In genomic region chr4:15703439-15703838, GRCh38 we compare ENCODE assay signal across 8 cellular contexts. TPM values are rescaled to one million over a fixed set of nuclear protein-coding genes. Genes with fewer than 3 reads are reported as not detected.
A peak's percentile ranks its signal among the peaks of the same experiment; 100 is the strongest.
DNase-seq lines count a peak whose midpoint lies in the region; ATAC-seq lines count a peak whose summit lies in the region.

No MANE protein-coding gene starts in this region.

- peaks cover 9% of the 10 kb centered on the region for H3K27me3 Mint-ChIP-seq in activated naive CD8-positive, alpha-beta T cell

- H3K27ac Mint-ChIP-seq in activated naive CD8-positive, alpha-beta T cell, result no peak overlapping the region
- no peak overlapping the region for H3K27ac Mint-ChIP-seq in stimulated activated effector memory CD8-positive, alpha-beta T cell treated with anti-CD3 and anti-CD28 coated beads, Interleukin-12 subunit alpha, Interleukin-12 subunit beta, amount 100 ng/mL, for 72 hours

- no peaks in the 10 kb centered on the region for H3K36me3 Mint-ChIP-seq in activated naive CD8-positive, alpha-beta T cell
- H3K36me3 Mint-ChIP-seq in stimulated activated effector memory CD8-positive, alpha-beta T cell treated with anti-CD3 and anti-CD28 coated beads, Interleukin-12 subunit alpha, Interleukin-12 subunit beta, amount 100 ng/mL, for 72 hours, result no peaks in the 10 kb centered on the region

- intact Hi-C loops in left ventricle myocardium superior (cut with micrococcal nuclease), result loop anchor here (10.0 kb wide), 1 partner anchor 1871 kb away; the partner anchor contains the start of gene LAP3

- H3K9ac ChIP-seq in ES-I3 (ENCODE audit: low read depth, low read length), result peak overlapping the region; percentile 59; the same call in 1 of the 2 replicates

- H3K4me1 ChIP-seq in ES-I3 (ENCODE audit: insufficient read depth, low read length), result no peaks in the 10 kb centered on the region

- no peaks in the 10 kb centered on the region for H3K36me3 ChIP-seq in ES-I3 (ENCODE audit: insufficient read depth, low read length)

- peak; percentile 16 for ATAC-seq in left ventricle myocardium superior
- no peak for ATAC-seq in stimulated activated effector memory CD8-positive, alpha-beta T cell treated with anti-CD3 and anti-CD28 coated beads, Interleukin-12 subunit alpha, Interleukin-12 subunit beta, amount 100 ng/mL, for 72 hours

- DNase-seq in left ventricle myocardium superior, result no peak
- DNase-seq in stimulated activated effector memory CD8-positive, alpha-beta T cell treated with anti-CD3 and anti-CD28 coated beads, Interleukin-12 subunit alpha, Interleukin-12 subunit beta, amount 100 ng/mL, for 72 hours (ENCODE audit: low spot score in 2 of 2), result no peak
- no peak for DNase-seq in NCI-H1417 (lab: John Stamatoyannopoulos, UW)
- no peak for DNase-seq in activated CD4-positive, CD25-positive, alpha-beta regulatory T cell treated with anti-CD3 and anti-CD28 coated beads, Interleukin-2, amount 50 U/mL, for 72 hours
- no peak for DNase-seq in epidermal melanocyte (ENCODE audit: insufficient read length, low spot score)
- no peak for DNase-seq in activated CD8-positive, alpha-beta memory T cell treated with anti-CD3 and anti-CD28 coated beads for 24 hours

- H3K4me1 Mint-ChIP-seq in activated naive CD8-positive, alpha-beta T cell (ENCODE audit: low read depth), result peaks cover 12% of the 10 kb centered on the region
- H3K4me1 Mint-ChIP-seq in stimulated activated effector memory CD8-positive, alpha-beta T cell treated with anti-CD3 and anti-CD28 coated beads, Interleukin-12 subunit alpha, Interleukin-12 subunit beta, amount 100 ng/mL, for 72 hours, result peaks cover 19% of the 10 kb centered on the region

- H3K9me3 Mint-ChIP-seq in activated naive CD8-positive, alpha-beta T cell (ENCODE audit: low read depth), result no peaks in the 10 kb centered on the region
- H3K9me3 Mint-ChIP-seq in stimulated activated effector memory CD8-positive, alpha-beta T cell treated with anti-CD3 and anti-CD28 coated beads, Interleukin-12 subunit alpha, Interleukin-12 subunit beta, amount 100 ng/mL, for 72 hours, result no peaks in the 10 kb centered on the region

- H3K9me3 ChIP-seq in ES-I3 (ENCODE audit: control insufficient read depth, insufficient read depth, low read length), result no peaks in the 10 kb centered on the region

- H3K4me3 Mint-ChIP-seq in activated naive CD8-positive, alpha-beta T cell, result peak overlapping the region; percentile 82
- H3K4me3 Mint-ChIP-seq in stimulated activated effector memory CD8-positive, alpha-beta T cell treated with anti-CD3 and anti-CD28 coated beads, Interleukin-12 subunit alpha, Interleukin-12 subunit beta, amount 100 ng/mL, for 72 hours, result peak overlapping the region; percentile 75

RNA-seq across cellular contexts. Expression of gene BST1, which starts 0.6 kb away (rescaled TPM):
- 3.6 TPM for total RNA-seq in left ventricle myocardium superior

RNA-seq across cellular contexts. Expression of gene FAM200B, which starts 21.8 kb away (rescaled TPM):
- 30.9 TPM for total RNA-seq in left ventricle myocardium superior

RNA-seq across cellular contexts. Expression of gene FBXL5, which starts 48.3 kb away (rescaled TPM):
- 101 TPM for total RNA-seq in left ventricle myocardium superior
